ENCODE assay signal across 1 cellular context in genomic region chr19:45023048-45023447, GRCh38.
TF ChIP-seq lines count a peak whose summit lies in the region.

No MANE protein-coding gene starts in this region.

TF ChIP-seq in K562, 482 proteins besides CTCF, POLR2A, EP300 and RAD21:
- TF ChIP-seq RBM25 (IDR thresholded peaks at IDR 0.05; ENCODE audit: low read depth, low read length, severe bottlenecking) (peak; percentile 97), ZKSCAN1 (IDR thresholded peaks at IDR 0.05; ENCODE audit: low read depth, low read length) (peak; percentile 91), GATA2 (CRISPR knock-in tag; IDR thresholded peaks at IDR 0.05) (no peak)
